Comparison of ENCODE assay signal across 24 cellular contexts in genomic region chrX:130615941-130616340, GRCh38.
"Had no signal": no experiment of that assay in that cellular context is flagged by ENCODE, and none has a peak within 500 bp of the region (broad histone marks: within the 10 kb centered on the region; RNA-seq: fewer than 3 reads in every experiment).

No MANE protein-coding gene starts in this region.

- FAIRE-seq: small intestine had no signal

- H3K4me3 ChIP-seq: left ventricle myocardium inferior, lung, ovary, prostate gland, sigmoid colon, spleen, tibial nerve, uterus had no signal

- DNase-seq: islet precursor cell; left ventricle myocardium inferior; mesendoderm; naive B cell; natural killer cell; nephron progenitor cell; ovary; posterior cingulate gyrus; retina; right cardiac atrium; sigmoid colon; small intestine; spleen; stimulated activated CD4-positive, alpha-beta T cell treated with anti-CD3 and anti-CD28 coated beads, Interleukin-2, amount 100 ng/mL, for 48 hours; stimulated activated CD4-positive, alpha-beta T cell treated with anti-CD3 and anti-CD28 coated beads, Interleukin-4, amount 100 ng/mL, for 4 hours; stimulated activated CD8-positive, alpha-beta memory T cell treated with anti-CD3 and anti-CD28 coated beads, Interleukin-4, amount 100 ng/mL, for 48 hours; stimulated activated naive CD4-positive, alpha-beta T cell treated with Interleukin-2 at 50 U/mL for 16 hours; stimulated activated naive CD8-positive, alpha-beta T cell treated with anti-CD3 and anti-CD28 coated beads, Interleukin-15, amount 100 ng/mL, for 72 hours; substantia nigra; uterus had no signal

- H3K9me3 ChIP-seq: left ventricle myocardium inferior, ovary, prostate gland, sigmoid colon, spleen, tibial nerve, uterus had no signal

- H3K4me1 ChIP-seq: left ventricle myocardium inferior, prostate gland, sigmoid colon, spleen, tibial nerve, uterus had no signal

- H3K36me3 ChIP-seq: left ventricle myocardium inferior, ovary, prostate gland, sigmoid colon, spleen, tibial nerve, uterus had no signal

- ATAC-seq: natural killer cell; right cardiac atrium; stimulated activated memory B cell treated with anti-CD40 and anti-IgM and Interleukin-4, amounts not matched to agents 10 μg/mL and 1 μg/mL and 100 μg/mL, for 72 hours; stimulated activated naive CD8-positive, alpha-beta T cell treated with anti-CD3 and anti-CD28 coated beads, Interleukin-15, amount 100 ng/mL, for 72 hours had no signal

- H3K27ac ChIP-seq: left ventricle myocardium inferior, ovary, prostate gland, sigmoid colon, spleen, tibial nerve, uterus had no signal

- H3K27me3 ChIP-seq: ovary, sigmoid colon, spleen, tibial nerve, uterus had no signal
